Comparison of ENCODE assay signal across 26 cellular contexts in the genomic region with DNA sequence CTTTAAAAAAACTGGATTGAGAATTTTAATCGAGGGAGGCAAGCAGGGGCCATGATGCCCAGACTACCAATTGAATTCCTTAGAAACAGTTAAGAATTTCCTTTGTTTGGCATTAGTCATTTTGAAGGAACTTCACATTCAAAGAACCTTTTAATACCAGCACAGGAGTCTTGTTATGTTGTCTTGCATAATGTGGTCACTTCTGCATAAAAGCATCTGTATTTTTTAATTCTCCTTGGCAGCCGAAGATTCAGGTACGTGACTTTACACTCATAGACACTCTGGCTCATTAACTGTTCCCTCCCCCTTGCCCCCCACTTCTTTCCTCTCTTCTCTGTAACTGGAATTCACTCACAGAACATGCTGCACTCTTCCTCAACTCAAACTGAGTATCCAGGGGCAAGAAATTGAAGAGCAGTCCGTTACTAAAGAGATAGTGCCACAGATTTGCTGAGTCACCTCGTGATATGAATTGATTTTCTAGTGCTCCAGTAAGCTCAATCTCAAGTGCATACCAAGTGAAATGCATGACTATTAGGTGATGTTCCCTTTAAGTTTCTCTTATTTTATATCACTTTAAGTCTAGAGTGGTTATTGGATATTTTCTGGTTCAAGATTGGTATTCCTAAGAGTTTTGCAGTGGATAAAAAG.
DNase-seq lines count a peak whose midpoint lies in the region; ATAC-seq and TF ChIP-seq lines count a peak whose summit lies in the region.
"Had no signal": no experiment of that assay in that cellular context is flagged by ENCODE, and none has a peak within 500 bp of the region (broad histone marks: within the 10 kb centered on the region; RNA-seq: fewer than 3 reads in every experiment).

No MANE protein-coding gene starts in this region.

- WGBS in GM23248 (ENCODE audit: low coverage in 1 of 2, low lambda C conversion rate in 2 of 2, missing lambda C conversion rate in 2 of 2), 2 experiments, result 71 to 75% methylated on average over 5 of the region's 5 CpGs

- H3K27me3 ChIP-seq in GM23248 (replicated peaks; ENCODE audit: insufficient read depth), result no peaks in the 10 kb centered on the region; the same call in 1 of the 2 replicates
- H3K27me3 ChIP-seq: BLaER1, esophagus squamous epithelium, right atrium auricular region, transverse colon had no signal

- DNase-seq in GM23248 (peak; percentile 40), RPMI7951 (ENCODE audit: low read depth) (peak; percentile 53), choroid plexus epithelial cell (ENCODE audit: low read depth) (peak; percentile 6), renal cortical epithelial cell (ENCODE audit: low read depth) (peak; percentile 84), NCI-H510A (lab: John Stamatoyannopoulos, UW) (no peak), activated gamma-delta T cell (lab: John Stamatoyannopoulos, UW) (no peak), KG1 (lab: John Stamatoyannopoulos, UW) (no peak)
- DNase-seq: activated CD4-positive, alpha-beta T cell treated with anti-CD3 and anti-CD28 coated beads for 36 hours; activated naive CD4-positive, alpha-beta T cell treated with anti-CD3 and anti-CD28 coated beads for 36 hours; activated T-cell treated with anti-CD3 and anti-CD28 coated beads, Interleukin-2, amount 50 U/mL, for 4 hours; anterior cingulate cortex; Caco-2; effector memory CD8-positive, alpha-beta T cell; esophagus squamous epithelium; kidney; naive B cell; NCI-H1092 treated with DMSO at 0.1 percent for 48 hours; NCI-H2029; NCI-H2227 treated with DMSO at 0.1 percent for 48 hours; NCI-H774; SIG-M5; T-helper 1 cell; transverse colon had no signal

- 0 out of 2 replicates have a peak, but pooled peaks cover 5% of the 10 kb centered on the region for H3F3A ChIP-seq in GM23248 (ENCODE audit: insufficient read depth)

- no peak overlapping the region for H2AFZ ChIP-seq in GM23248

- no peaks in the 10 kb centered on the region for H3K9me3 ChIP-seq in GM23248 (ENCODE audit: low read depth)
- H3K9me3 ChIP-seq: BLaER1, Caco-2, esophagus squamous epithelium, right atrium auricular region, transverse colon had no signal

- no peaks in the 10 kb centered on the region for H3K36me3 ChIP-seq in GM23248 (ENCODE audit: low read depth)
- H3K36me3 ChIP-seq: BLaER1, esophagus squamous epithelium, right atrium auricular region, transverse colon had no signal

- H3K79me2 ChIP-seq in GM23248 (ENCODE audit: insufficient read depth), result no peaks in the 10 kb centered on the region

- TF ChIP-seq CTCF in choroid plexus epithelial cell (conservative IDR thresholded peaks at IDR 0.05; ENCODE audit: low read depth, low read length), result no peak

- H3K9me2 ChIP-seq in GM23248 (ENCODE audit: insufficient read depth), result 0 out of 2 replicates have a peak, but pooled peaks cover 3% of the 10 kb centered on the region

- in situ Hi-C loops in GM23248 (cut with MboI), result no loop called here

- H3K27ac ChIP-seq in GM23248, result no peak overlapping the region
- H3K27ac ChIP-seq: BLaER1, esophagus squamous epithelium, right atrium auricular region, transverse colon had no signal

- H3K9ac ChIP-seq in GM23248, result no peak overlapping the region
- H3K9ac ChIP-seq: BLaER1 had no signal

- no peak overlapping the region for H3K4me2 ChIP-seq in GM23248 (ENCODE audit: unreplicated experiment)
- H3K4me2 ChIP-seq: BLaER1 had no signal

- no peak for ATAC-seq in HG03469 (IDR thresholded peaks at IDR 0.05; ENCODE audit: unreplicated experiment)
- ATAC-seq: activated CD4-positive, alpha-beta T cell treated with anti-CD3 and anti-CD28 coated beads for 36 hours; activated T-cell treated with anti-CD3 and anti-CD28 coated beads, Interleukin-2, amount 50 U/mL, for 4 hours; effector memory CD8-positive, alpha-beta T cell had no signal

- peaks cover 15% of the 10 kb centered on the region for H3K4me1 ChIP-seq in GM23248 (ENCODE audit: insufficient read depth)
- H3K4me1 ChIP-seq: Caco-2, esophagus squamous epithelium, right atrium auricular region had no signal

- no peaks in the 10 kb centered on the region for H4K20me1 ChIP-seq in GM23248 (ENCODE audit: insufficient read depth)
- H4K20me1 ChIP-seq: BLaER1 had no signal

- no peak overlapping the region for H3K4me3 ChIP-seq in GM23248
- H3K4me3 ChIP-seq in choroid plexus epithelial cell (ENCODE audit: low read depth, low read length), result no peak overlapping the region
- H3K4me3 ChIP-seq: BLaER1, esophagus squamous epithelium, right atrium auricular region, transverse colon had no signal

Comparison
In these comparisons a context has a peak if more than half of its experiments do, and no peak if none do; other contexts are left out.
1. DNase-seq: peak in GM23248 (single experiment), RPMI7951 (single experiment), choroid plexus epithelial cell (single experiment) and renal cortical epithelial cell (single experiment); none in NCI-H510A (single experiment), activated gamma-delta T cell (single experiment) and KG1 (single experiment).